ENCODE assay signal across 8 cellular contexts in the genomic region with DNA sequence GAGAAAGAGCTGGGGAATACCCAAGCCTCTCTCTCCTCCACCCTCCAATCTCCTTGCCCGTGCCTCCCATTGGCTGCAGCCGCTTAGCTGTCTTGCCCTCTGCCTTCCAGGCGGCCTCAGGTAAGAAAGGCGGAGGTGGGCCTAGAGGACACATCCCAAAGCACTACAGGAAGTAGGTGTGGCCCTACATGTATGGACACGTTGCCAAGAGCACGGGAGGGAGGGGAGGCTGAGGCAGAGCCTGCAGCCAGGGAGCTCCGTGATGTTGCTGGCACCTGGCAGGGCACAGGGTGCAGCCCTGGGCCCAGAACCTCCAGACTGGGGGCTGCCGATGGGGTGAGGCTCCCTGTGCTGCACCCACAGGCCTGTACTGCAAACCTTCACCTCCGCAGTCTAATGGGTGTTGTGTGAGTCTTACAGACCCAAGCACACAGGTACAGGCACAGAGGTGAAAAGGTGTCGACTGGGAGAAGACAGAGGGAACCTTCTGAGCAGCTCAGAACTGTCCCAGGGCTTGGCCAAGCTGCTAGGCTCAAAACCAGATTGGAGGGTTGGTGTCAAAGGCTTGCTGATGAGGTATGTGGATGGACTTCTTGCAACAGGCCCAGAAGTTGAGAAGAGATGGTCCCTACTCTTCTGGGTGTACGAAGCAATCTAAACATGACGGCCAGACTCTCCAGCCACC. TPM values are rescaled to one million over a fixed set of nuclear protein-coding genes. Genes with fewer than 3 reads are reported as not detected.
DNase-seq lines count a peak whose midpoint lies in the region; ATAC-seq and TF ChIP-seq lines count a peak whose summit lies in the region.

No MANE protein-coding gene starts in this region.

- H3K9me3 Mint-ChIP-seq in CD4-positive, CD25-positive, alpha-beta regulatory T cell, result no peaks in the 10 kb centered on the region
- H3K9me3 Mint-ChIP-seq in activated naive CD8-positive, alpha-beta T cell treated with anti-CD3 and anti-CD28 coated beads, Interleukin-2, amount 10 ng/mL, durations not matched to agents 7 days and 5 days, result no peaks in the 10 kb centered on the region
- H3K9me3 Mint-ChIP-seq in naive thymus-derived CD4-positive, alpha-beta T cell, result peaks cover 0 to 4% (median 0%) of the 10 kb centered on the region in 11 donors

- H3K27ac Mint-ChIP-seq in CD4-positive, CD25-positive, alpha-beta regulatory T cell, result peak overlapping the region in 2 of 3 donors; percentile 43 to 86
- H3K27ac Mint-ChIP-seq in activated naive CD8-positive, alpha-beta T cell treated with anti-CD3 and anti-CD28 coated beads, Interleukin-2, amount 10 ng/mL, durations not matched to agents 7 days and 5 days, result peak overlapping the region; percentile 69
- peak overlapping the region; percentile 37 to 94 (median 75) for H3K27ac Mint-ChIP-seq in naive thymus-derived CD4-positive, alpha-beta T cell

- no peak for TF ChIP-seq RAD21 in IMR-90 (IDR thresholded peaks at IDR 0.05; ENCODE audit: low read length)

- TF ChIP-seq CTCF in IMR-90 (conservative IDR thresholded peaks at IDR 0.05; ENCODE audit: low read depth, low read length), result no peak

- no peaks in the 10 kb centered on the region for H3K27me3 ChIP-seq in CD4-positive, CD25-positive, alpha-beta regulatory T cell (ENCODE audit: control insufficient read depth, insufficient read depth, low read length)
- H3K27me3 ChIP-seq in IMR-90 (ENCODE audit: control insufficient read depth, insufficient read depth, low read length), result no peaks in the 10 kb centered on the region
- no peaks in the 10 kb centered on the region for H3K27me3 ChIP-seq in naive thymus-derived CD4-positive, alpha-beta T cell (ENCODE audit: control insufficient read depth in 2 of 2, insufficient read depth in 2 of 2, low read length in 2 of 2)

- no peak overlapping the region for H3K23ac ChIP-seq in IMR-90 (ENCODE audit: low read depth, low read length)

- no peak for ATAC-seq in CD4-positive, CD25-positive, alpha-beta regulatory T cell (ENCODE audit: low read depth in 2 of 2)
- ATAC-seq in IMR-90 (ENCODE audit: low read depth), result no peak
- no peak for ATAC-seq in activated naive CD8-positive, alpha-beta T cell treated with anti-CD3 and anti-CD28 coated beads, Interleukin-2, amount 10 ng/mL, durations not matched to agents 7 days and 5 days (ENCODE audit: low read depth)
- ATAC-seq in naive thymus-derived CD4-positive, alpha-beta T cell, result no peak
- ATAC-seq in HG03095 (IDR thresholded peaks at IDR 0.05; ENCODE audit: unreplicated experiment), result no peak
- no peak for ATAC-seq in GM18861 (IDR thresholded peaks at IDR 0.05; ENCODE audit: unreplicated experiment)

- in situ Hi-C loops in IMR-90 (cut with MboI; ENCODE audit: low sequenced_read_pairs), result no loop called here

- H2BK120ac ChIP-seq in IMR-90 (ENCODE audit: low read depth, low read length), result no peak overlapping the region

- H4K5ac ChIP-seq in IMR-90 (ENCODE audit: low read depth, low read length), result no peak overlapping the region

- H2AK9ac ChIP-seq in IMR-90 (replicated peaks; ENCODE audit: low read depth, low read length, poor library complexity), result peak overlapping the region; percentile 22

- intact Hi-C loops in IMR-90 (cut with micrococcal nuclease), result loop anchor here (2.0 to 5.0 kb wide), 2 partner anchors 23 to 36 kb away; partner anchors contain the start of gene FOXK2
- intact Hi-C loops in naive thymus-derived CD4-positive, alpha-beta T cell (cut with micrococcal nuclease), result loop anchor here (2.0 to 10.0 kb wide), 5 partner anchors 23 to 149 kb away; partner anchors contain the start of genes FOXK2 (in 1 of the 2), HEXD (in 1 of the 2), OGFOD3 (in 1 of the 2) and WDR45B (in 1 of the 2)

- no peak overlapping the region for H3K18ac ChIP-seq in IMR-90 (ENCODE audit: low read depth, low read length)

- 95% methylated on average over 4 of the region's 12 CpGs; no CpG with 5 or more reads in 1 of the 2 experiments for WGBS in IMR-90 (ENCODE audit: extremely low coverage in 2 of 2, insufficient read length in 1 of 2), 2 experiments

- no peak for TF ChIP-seq POLR2A in IMR-90 (IDR thresholded peaks at IDR 0.05; ENCODE audit: low read depth, low read length)

- POLR2A ChIA-PET in IMR-90 (lab: Charles Lee; ENCODE audit: unreplicated experiment), result no interaction called here
- POLR2A ChIA-PET in activated naive CD8-positive, alpha-beta T cell treated with anti-CD3 and anti-CD28 coated beads, Interleukin-2, amount 10 ng/mL, durations not matched to agents 7 days and 5 days (lab: Charles Lee), result interaction anchor here (1.2 to 2.3 kb wide), 3 partner anchors 23 to 47 kb away, joined by 5 to 11 read pairs (median 7); partner anchors contain the start of gene FOXK2
- POLR2A ChIA-PET in naive thymus-derived CD4-positive, alpha-beta T cell (lab: Charles Lee), result interaction anchor here (0.5 to 2.4 kb wide), 7 partner anchors 23 to 982 kb away, joined by 3 to 11 read pairs (median 4); partner anchors contain the start of genes FOXK2 and NARF

- DNase-seq in CD4-positive, CD25-positive, alpha-beta regulatory T cell, result peak in 1 of 3 donors; percentile 12
- DNase-seq in IMR-90, result no peak
- DNase-seq in activated naive CD8-positive, alpha-beta T cell treated with anti-CD3 and anti-CD28 coated beads, Interleukin-2, amount 10 ng/mL, durations not matched to agents 7 days and 5 days, result no peak
- DNase-seq in naive thymus-derived CD4-positive, alpha-beta T cell, result peak in 1 of 9 donors; percentile 3
- no peak for DNase-seq in NCI-H2171 (lab: John Stamatoyannopoulos, UW)
- DNase-seq in ecto neural progenitor cell (ENCODE audit: low spot score), result no peak

- peaks cover 10% of the 10 kb centered on the region for H3K27me3 Mint-ChIP-seq in CD4-positive, CD25-positive, alpha-beta regulatory T cell
- H3K27me3 Mint-ChIP-seq in activated naive CD8-positive, alpha-beta T cell treated with anti-CD3 and anti-CD28 coated beads, Interleukin-2, amount 10 ng/mL, durations not matched to agents 7 days and 5 days, result no peaks in the 10 kb centered on the region
- peaks cover 0 to 2% (median 0%) of the 10 kb centered on the region in 5 donors for H3K27me3 Mint-ChIP-seq in naive thymus-derived CD4-positive, alpha-beta T cell

- H2AFZ ChIP-seq in IMR-90 (replicated peaks; ENCODE audit: low read length, poor library complexity), result no peak overlapping the region

- H3K56ac ChIP-seq in IMR-90 (ENCODE audit: extremely low read depth, insufficient read depth, low read length), result no peak overlapping the region

- H3K4ac ChIP-seq in IMR-90 (ENCODE audit: low read depth, low read length), result peak overlapping the region; percentile 43; the same call in 1 of the 2 replicates

- peak overlapping the region; percentile 65 to 87 (median 74) for H3K4me3 Mint-ChIP-seq in CD4-positive, CD25-positive, alpha-beta regulatory T cell
- peak overlapping the region; percentile 62 for H3K4me3 Mint-ChIP-seq in activated naive CD8-positive, alpha-beta T cell treated with anti-CD3 and anti-CD28 coated beads, Interleukin-2, amount 10 ng/mL, durations not matched to agents 7 days and 5 days
- H3K4me3 Mint-ChIP-seq in naive thymus-derived CD4-positive, alpha-beta T cell, result peak overlapping the region; percentile 73 to 90 (median 83)

- no peak overlapping the region for H3K9ac ChIP-seq in IMR-90 (ENCODE audit: low read depth, low read length)

- H3K36me3 Mint-ChIP-seq in CD4-positive, CD25-positive, alpha-beta regulatory T cell, result no peaks in the 10 kb centered on the region
- no peaks in the 10 kb centered on the region for H3K36me3 Mint-ChIP-seq in activated naive CD8-positive, alpha-beta T cell treated with anti-CD3 and anti-CD28 coated beads, Interleukin-2, amount 10 ng/mL, durations not matched to agents 7 days and 5 days
- H3K36me3 Mint-ChIP-seq in naive thymus-derived CD4-positive, alpha-beta T cell, result no peaks in the 10 kb centered on the region

- H3K4me1 Mint-ChIP-seq in CD4-positive, CD25-positive, alpha-beta regulatory T cell, result peaks cover 0 to 23% (median 13%) of the 10 kb centered on the region in 4 donors
- peaks cover 21% of the 10 kb centered on the region for H3K4me1 Mint-ChIP-seq in activated naive CD8-positive, alpha-beta T cell treated with anti-CD3 and anti-CD28 coated beads, Interleukin-2, amount 10 ng/mL, durations not matched to agents 7 days and 5 days
- peaks cover 8 to 33% (median 25%) of the 10 kb centered on the region in 7 donors for H3K4me1 Mint-ChIP-seq in naive thymus-derived CD4-positive, alpha-beta T cell

- peaks cover 8% of the 10 kb centered on the region for H3K9me1 ChIP-seq in IMR-90 (ENCODE audit: insufficient read depth, low read length)

- H2AK5ac ChIP-seq in IMR-90 (ENCODE audit: low read depth, low read length), result peak overlapping the region; percentile 46; the same call in 1 of the 2 replicates

- CTCF ChIA-PET in IMR-90 (lab: Yijun Ruan, JAX), result no interaction called here
- CTCF ChIA-PET in naive thymus-derived CD4-positive, alpha-beta T cell (lab: Charles Lee), result no interaction called here

- no peaks in the 10 kb centered on the region for H3K36me3 ChIP-seq in CD4-positive, CD25-positive, alpha-beta regulatory T cell (ENCODE audit: control insufficient read depth, insufficient read depth, low read length)
- H3K36me3 ChIP-seq in IMR-90 (ENCODE audit: control insufficient read depth, insufficient read depth, low read length), result no peaks in the 10 kb centered on the region
- H3K36me3 ChIP-seq in naive thymus-derived CD4-positive, alpha-beta T cell (ENCODE audit: control insufficient read depth in 2 of 3, insufficient read depth in 3 of 3, low read length in 3 of 3), result no peaks in the 10 kb centered on the region

- H4K91ac ChIP-seq in IMR-90 (ENCODE audit: insufficient read depth, low read depth, low read length), result no peak overlapping the region

- H3K4me3 ChIP-seq in CD4-positive, CD25-positive, alpha-beta regulatory T cell (ENCODE audit: low read depth, low read length), result no peak overlapping the region
- H3K4me3 ChIP-seq in IMR-90 (ENCODE audit: insufficient read depth, low read depth, low read length), result no peak overlapping the region
- H3K4me3 ChIP-seq in naive thymus-derived CD4-positive, alpha-beta T cell (ENCODE audit: low read length), result no peak overlapping the region

- dilution Hi-C loops in IMR-90 (cut with HindIII; ENCODE audit: low sequenced_read_pairs, unreplicated experiment), result no loop called here

- H3K27ac ChIP-seq in CD4-positive, CD25-positive, alpha-beta regulatory T cell (ENCODE audit: insufficient read depth, low read length, poor library complexity, severe bottlenecking), result no peak overlapping the region
- H3K27ac ChIP-seq in IMR-90 (ENCODE audit: insufficient read depth, low read length), result no peak overlapping the region
- peak overlapping the region; percentile 79 for H3K27ac ChIP-seq in naive thymus-derived CD4-positive, alpha-beta T cell (ENCODE audit: low read depth, low read length)

- H4K8ac ChIP-seq in IMR-90 (ENCODE audit: low read depth in 2 of 2, low read length in 2 of 2), result no peak overlapping the region

- H2BK5ac ChIP-seq in IMR-90 (ENCODE audit: low read depth, low read length, poor library complexity, severe bottlenecking), result no peak overlapping the region

- no peaks in the 10 kb centered on the region for H3K9me3 ChIP-seq in CD4-positive, CD25-positive, alpha-beta regulatory T cell (ENCODE audit: control insufficient read depth in 2 of 2, low read length in 2 of 2)
- no peaks in the 10 kb centered on the region for H3K9me3 ChIP-seq in IMR-90 (ENCODE audit: control insufficient read depth, insufficient read depth, low read length)
- no peaks in the 10 kb centered on the region for H3K9me3 ChIP-seq in naive thymus-derived CD4-positive, alpha-beta T cell (ENCODE audit: control insufficient read depth in 2 of 3, low read length in 3 of 3)

- peaks cover 0 to 5% of the 10 kb centered on the region in 2 experiments; a peak in 1 of 4 replicates for H3K79me1 ChIP-seq in IMR-90 (ENCODE audit: low read depth in 1 of 2, low read length in 2 of 2)

- BruUV-seq in IMR-90 (replicated peaks; lab: Mats Ljungman, UMichigan), result no TSS peak

- no peak overlapping the region for H2BK15ac ChIP-seq in IMR-90 (ENCODE audit: low read depth, low read length)

- peaks cover 15% of the 10 kb centered on the region for H3K4me1 ChIP-seq in CD4-positive, CD25-positive, alpha-beta regulatory T cell (ENCODE audit: control insufficient read depth, insufficient read depth, low read length, poor library complexity, severe bottlenecking)
- H3K4me1 ChIP-seq in IMR-90 (ENCODE audit: control insufficient read depth, insufficient read depth, low read length), result peaks cover 11% of the 10 kb centered on the region
- H3K4me1 ChIP-seq in naive thymus-derived CD4-positive, alpha-beta T cell (ENCODE audit: control insufficient read depth in 2 of 2, insufficient read depth in 2 of 2, low read length in 2 of 2), result peaks cover 0 to 9% of the 10 kb centered on the region in 2 donors

- no peak overlapping the region for H3K14ac ChIP-seq in IMR-90 (replicated peaks; ENCODE audit: low read depth, low read length)

- H2BK20ac ChIP-seq in IMR-90 (ENCODE audit: low read depth, low read length), result no peak overlapping the region

- no peak overlapping the region for H3K4me2 ChIP-seq in IMR-90 (ENCODE audit: low read depth, low read length)

- H4K20me1 ChIP-seq in IMR-90 (ENCODE audit: insufficient read depth, low read length), result peaks cover 12% of the 10 kb centered on the region; the same call in 1 of the 2 replicates

RNA-seq across cellular contexts. Expression of gene FOXK2, which starts 23.5 kb away (rescaled TPM):
- 55.6 TPM for total RNA-seq in CD4-positive, CD25-positive, alpha-beta regulatory T cell
- 1 to 10 TPM; 2.2 to 4.9 (median 3.8) TPM for polyA plus RNA-seq in CD4-positive, CD25-positive, alpha-beta regulatory T cell
- 12.5 and 16.1 TPM in 2 replicates for total RNA-seq in IMR-90 (2012; rRNA removed)
- 20.0 and 23.9 TPM in 2 replicates for polyA plus RNA-seq in IMR-90 (2012; rRNA removed)
- 9.7 and 19.5 TPM in 2 replicates for polyA plus RNA-seq in IMR-90 (2012; cell fraction: cytosol; rRNA removed)
- 27.6 and 27.9 TPM in 2 replicates for polyA plus RNA-seq in IMR-90 (2012; cell fraction: nucleus; rRNA removed; ENCODE audit: low replicate concordance)
- 10 to 100 TPM; 59.6 to 60.8 TPM for total RNA-seq in activated naive CD8-positive, alpha-beta T cell treated with anti-CD3 and anti-CD28 coated beads, Interleukin-2, amount 10 ng/mL, durations not matched to agents 7 days and 5 days
- total RNA-seq in naive thymus-derived CD4-positive, alpha-beta T cell, result 10 to 100 TPM; 36.5 to 67.1 (median 48.4) TPM
- 1 to 10 TPM; 4.2 to 4.8 TPM for polyA plus RNA-seq in naive thymus-derived CD4-positive, alpha-beta T cell

RNA-seq across cellular contexts. Expression of gene NARF, which starts 37.4 kb away (rescaled TPM):
- 93.2 TPM for total RNA-seq in CD4-positive, CD25-positive, alpha-beta regulatory T cell
- polyA plus RNA-seq in CD4-positive, CD25-positive, alpha-beta regulatory T cell, result 100 to 1,000 TPM in 3 of 4 donors, 10 to 100 TPM in 1; 97.0 to 141 (median 114) TPM
- total RNA-seq in IMR-90 (2012; rRNA removed), result 70.8 and 83.7 TPM in 2 replicates
- polyA plus RNA-seq in IMR-90 (2012; rRNA removed), result 88.8 and 94.8 TPM in 2 replicates
- polyA plus RNA-seq in IMR-90 (2012; cell fraction: cytosol; rRNA removed), result 72.3 and 101 TPM in 2 replicates
- 89.0 and 135 TPM in 2 replicates for polyA plus RNA-seq in IMR-90 (2012; cell fraction: nucleus; rRNA removed; ENCODE audit: low replicate concordance)
- 100 to 1,000 TPM; 106 to 121 TPM for total RNA-seq in activated naive CD8-positive, alpha-beta T cell treated with anti-CD3 and anti-CD28 coated beads, Interleukin-2, amount 10 ng/mL, durations not matched to agents 7 days and 5 days
- 100 to 1,000 TPM in 1 of 5 experiments, 10 to 100 TPM in 4; 59.8 to 188 (median 67.1) TPM for total RNA-seq in naive thymus-derived CD4-positive, alpha-beta T cell
- polyA plus RNA-seq in naive thymus-derived CD4-positive, alpha-beta T cell, result 100 to 1,000 TPM; 102 to 103 TPM

RNA-seq across cellular contexts. Expression of gene CYBC1, which starts 45.4 kb away (rescaled TPM):
- 155 TPM for total RNA-seq in CD4-positive, CD25-positive, alpha-beta regulatory T cell
- polyA plus RNA-seq in CD4-positive, CD25-positive, alpha-beta regulatory T cell, result 100 to 1,000 TPM; 174 to 230 (median 203) TPM
- total RNA-seq in IMR-90 (2012; rRNA removed), result 61.1 and 75.1 TPM in 2 replicates
- polyA plus RNA-seq in IMR-90 (2012; rRNA removed), result 76.7 and 89.0 TPM in 2 replicates
- polyA plus RNA-seq in IMR-90 (2012; cell fraction: cytosol; rRNA removed), result 84.4 and 115 TPM in 2 replicates
- 201 and 366 TPM in 2 replicates for polyA plus RNA-seq in IMR-90 (2012; cell fraction: nucleus; rRNA removed; ENCODE audit: low replicate concordance)
- 100 to 1,000 TPM; 301 to 323 TPM for total RNA-seq in activated naive CD8-positive, alpha-beta T cell treated with anti-CD3 and anti-CD28 coated beads, Interleukin-2, amount 10 ng/mL, durations not matched to agents 7 days and 5 days
- 100 to 1,000 TPM; 112 to 385 (median 199) TPM for total RNA-seq in naive thymus-derived CD4-positive, alpha-beta T cell
- 100 to 1,000 TPM; 168 to 178 TPM for polyA plus RNA-seq in naive thymus-derived CD4-positive, alpha-beta T cell
